8 cellular contexts compared by ENCODE assay signal in genomic region chr11:74749127-74749964, GRCh38. TPM values are rescaled to one million over a fixed set of nuclear protein-coding genes. Genes with fewer than 3 reads are reported as not detected.
DNase-seq lines count a peak whose midpoint lies in the region; ATAC-seq and TF ChIP-seq lines count a peak whose summit lies in the region.

No MANE protein-coding gene starts in this region.

- H3K4me2 ChIP-seq in osteoblast (ENCODE audit: insufficient read depth, low read length): peak overlapping the region; percentile 87

- no peaks in the 10 kb centered on the region for H3K36me3 ChIP-seq in CD8-positive, alpha-beta memory T cell (ENCODE audit: insufficient read depth, low read length)
- H3K36me3 ChIP-seq in osteoblast (ENCODE audit: insufficient read depth, low read length) (no peaks in the 10 kb centered on the region), vagina (no peaks in the 10 kb centered on the region)

- H3K27ac Mint-ChIP-seq in CD8-positive, alpha-beta memory T cell: peak overlapping the region; percentile 69 to 98 (median 94)

- H3K27ac ChIP-seq in CD8-positive, alpha-beta memory T cell (ENCODE audit: low read depth, low read length): peak overlapping the region; percentile 85
- H3K27ac ChIP-seq in RWPE1: peak overlapping the region; percentile 93
- peak overlapping the region; percentile 82 for H3K27ac ChIP-seq in osteoblast (ENCODE audit: low read depth, low read length)
- peak overlapping the region; percentile 90 for H3K27ac ChIP-seq in vagina

- no peak for TF ChIP-seq POLR2A in vagina (IDR thresholded peaks at IDR 0.05)

- H3K4me3 ChIP-seq in CD8-positive, alpha-beta memory T cell (ENCODE audit: low read length): peak overlapping the region; percentile 76
- peak overlapping the region; percentile 91 for H3K4me3 ChIP-seq in osteoblast (ENCODE audit: insufficient read depth, low read length)
- H3K4me3 ChIP-seq in vagina: peak overlapping the region; percentile 73 to 94

- H3K27me3 Mint-ChIP-seq in CD8-positive, alpha-beta memory T cell: no peaks in the 10 kb centered on the region

- H3K36me3 Mint-ChIP-seq in CD8-positive, alpha-beta memory T cell: peaks cover 0 to 9% (median 3%) of the 10 kb centered on the region in 3 donors

- no peaks in the 10 kb centered on the region for H3K9me3 Mint-ChIP-seq in CD8-positive, alpha-beta memory T cell

- H3K4me3 Mint-ChIP-seq in CD8-positive, alpha-beta memory T cell: peak overlapping the region; percentile 86 to 99 (median 95)

- CTCF ChIA-PET in CD8-positive, alpha-beta memory T cell (lab: Charles Lee): interaction anchor here (3.0 kb wide), 1 partner anchor 10 kb away, joined by 19 read pairs; no protein-coding TSS in a partner anchor
- CTCF ChIA-PET in RWPE1 (lab: Yijun Ruan, JAX): interaction anchor here (0.6 kb wide), 1 partner anchor 14 kb away, joined by 3 read pairs; no protein-coding TSS in a partner anchor

- DNase-seq in CD8-positive, alpha-beta memory T cell: peak in 4 of 5 donors; percentile 33 to 60 (median 42)
- peak; percentile 33 for DNase-seq in GM19240 (ENCODE audit: insufficient read length, low spot score)
- peak; percentile 59 for DNase-seq in RWPE1 (ENCODE audit: low spot score)
- DNase-seq in activated gamma-delta T cell treated with Interleukin-2 at 50 U/mL for 16 hours: peak; percentile 17
- peak; percentile 53 for DNase-seq in glomerular visceral epithelial cell (ENCODE audit: extremely low spot score)
- DNase-seq in osteoblast (ENCODE audit: insufficient read length, low spot score, missing footprints): peak; percentile 96
- no peak for DNase-seq in vagina (ENCODE audit: extremely low spot score in 2 of 2)

- intact Hi-C loops in vagina (cut with DNase I): no loop called here

- H2AFZ ChIP-seq in osteoblast (ENCODE audit: low read length): peak overlapping the region; percentile 78

- peak; percentile 30 for ATAC-seq in HG03378 (IDR thresholded peaks at IDR 0.05; ENCODE audit: unreplicated experiment)

- no peaks in the 10 kb centered on the region for H3K9me3 ChIP-seq in CD8-positive, alpha-beta memory T cell (ENCODE audit: low read length)
- H3K9me3 ChIP-seq in osteoblast (ENCODE audit: low read depth, low read length): no peaks in the 10 kb centered on the region
- H3K9me3 ChIP-seq in vagina: no peaks in the 10 kb centered on the region

- H3K79me2 ChIP-seq in osteoblast (ENCODE audit: insufficient read depth, low read length): peaks cover 56% of the 10 kb centered on the region

- peaks cover 39 to 65% (median 49%) of the 10 kb centered on the region in 3 donors for H3K4me1 Mint-ChIP-seq in CD8-positive, alpha-beta memory T cell

- peaks cover 27% of the 10 kb centered on the region for H3K4me1 ChIP-seq in CD8-positive, alpha-beta memory T cell (ENCODE audit: insufficient read depth, low read length)
- H3K4me1 ChIP-seq in osteoblast (ENCODE audit: insufficient read depth, low read length) (peaks cover 30% of the 10 kb centered on the region), vagina (peaks cover 48% of the 10 kb centered on the region)

- H4K20me1 ChIP-seq in osteoblast (ENCODE audit: insufficient read depth, low read length): no peaks in the 10 kb centered on the region

- no peak for TF ChIP-seq CTCF in RWPE1 (conservative IDR thresholded peaks at IDR 0.05; ENCODE audit: low read depth)
- no peak for TF ChIP-seq CTCF in osteoblast (IDR thresholded peaks at IDR 0.05; ENCODE audit: extremely low read depth, low read depth, low read length)
- TF ChIP-seq CTCF in vagina (IDR thresholded peaks at IDR 0.05): no peak

- H3K27me3 ChIP-seq in CD8-positive, alpha-beta memory T cell (ENCODE audit: insufficient read depth, low read length, poor library complexity, severe bottlenecking): no peaks in the 10 kb centered on the region
- no peaks in the 10 kb centered on the region for H3K27me3 ChIP-seq in osteoblast (ENCODE audit: insufficient read depth, low read length)
- H3K27me3 ChIP-seq in vagina: no peaks in the 10 kb centered on the region

- POLR2A ChIA-PET in CD8-positive, alpha-beta memory T cell (lab: Charles Lee): interaction anchor here (0.6 to 1.9 kb wide), 3 partner anchors 10 to 256 kb away, joined by 6 read pairs; partner anchors contain the start of gene LIPT2
- POLR2A ChIA-PET in RWPE1 (lab: Yijun Ruan, JAX; ENCODE audit: low non-redundant PET): no interaction called here

RNA-seq across cellular contexts. Expression of gene RNF169, which starts 0.7 kb away (rescaled TPM):
- total RNA-seq in CD8-positive, alpha-beta memory T cell: 10 to 100 TPM; 13.4 to 13.6 TPM
- polyA plus RNA-seq in CD8-positive, alpha-beta memory T cell: 2.3 TPM
- total RNA-seq in osteoblast (32.6 and 32.7 TPM in 2 replicates), vagina (20.9 TPM)

RNA-seq across cellular contexts. Expression of gene CHRDL2, which starts 18.1 kb away (rescaled TPM):
- total RNA-seq in CD8-positive, alpha-beta memory T cell: not detected
- not detected for polyA plus RNA-seq in CD8-positive, alpha-beta memory T cell
- total RNA-seq in osteoblast: under 0.01 TPM in 1 of 2 replicates, not detected in the other
- 3.7 TPM for total RNA-seq in vagina

Comparison
In these comparisons a context has a peak if more than half of its experiments do, and no peak if none do; other contexts are left out.
1. DNase-seq: peak in CD8-positive, alpha-beta memory T cell (4 of 5), GM19240 (single experiment), RWPE1 (single experiment), activated gamma-delta T cell treated with Interleukin-2 at 50 U/mL for 16 hours (single experiment), glomerular visceral epithelial cell (single experiment) and osteoblast (single experiment); none in vagina (0 of 2).
2. Peak in every context shown above with its lines, with median percentiles within 50 percentile points of each other: H3K27ac ChIP-seq and H3K4me3 ChIP-seq.